ENCODE assay signal across 1 cellular context in genomic region chr6:146543211-146543939, GRCh38.
TF ChIP-seq lines count a peak whose summit lies in the region.

Gene RAB32, plus strand, starts transcription at chr6:146543833. Its CDS starts 39 bp downstream, at chr6:146543872.

TF ChIP-seq in HepG2, 621 proteins besides CTCF, POLR2A, EP300 and RAD21 (continued from another document and continues in another):
- TF ChIP-seq HMGXB4 (CRISPR knock-in tag; IDR thresholded peaks at IDR 0.05; ENCODE audit: borderline replicate concordance in 1 of 2, low read depth in 1 of 2): peak; percentile 91 to 93; a peak in 3 of 4 replicates
- peak; percentile 42; the same call in 1 of the 2 replicates for TF ChIP-seq GFI1 (CRISPR knock-in tag; IDR thresholded peaks at IDR 0.05; ENCODE audit: borderline replicate concordance)
- TF ChIP-seq, protein P1, sequence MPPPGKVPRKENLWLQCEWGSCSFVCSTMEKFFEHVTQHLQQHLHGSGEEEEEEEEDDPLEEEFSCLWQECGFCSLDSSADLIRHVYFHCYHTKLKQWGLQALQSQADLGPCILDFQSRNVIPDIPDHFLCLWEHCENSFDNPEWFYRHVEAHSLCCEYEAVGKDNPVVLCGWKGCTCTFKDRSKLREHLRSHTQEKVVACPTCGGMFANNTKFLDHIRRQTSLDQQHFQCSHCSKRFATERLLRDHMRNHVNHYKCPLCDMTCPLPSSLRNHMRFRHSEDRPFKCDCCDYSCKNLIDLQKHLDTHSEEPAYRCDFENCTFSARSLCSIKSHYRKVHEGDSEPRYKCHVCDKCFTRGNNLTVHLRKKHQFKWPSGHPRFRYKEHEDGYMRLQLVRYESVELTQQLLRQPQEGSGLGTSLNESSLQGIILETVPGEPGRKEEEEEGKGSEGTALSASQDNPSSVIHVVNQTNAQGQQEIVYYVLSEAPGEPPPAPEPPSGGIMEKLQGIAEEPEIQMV (CRISPR knock-in tag; IDR thresholded peaks at IDR 0.05; ENCODE audit: low read depth): peak; percentile 11; the same call in 1 of the 2 replicates
- peak; percentile 89 for TF ChIP-seq SP4 (CRISPR knock-in tag; IDR thresholded peaks at IDR 0.05)
- no peak for TF ChIP-seq NFAT5 (CRISPR knock-in tag; IDR thresholded peaks at IDR 0.05)
- TF ChIP-seq RBM39 (IDR thresholded peaks at IDR 0.05; ENCODE audit: low read depth, low read length, poor library complexity, severe bottlenecking): peak; percentile 60
- no peak for TF ChIP-seq ZNF354B (CRISPR knock-in tag; IDR thresholded peaks at IDR 0.05)
- no peak for TF ChIP-seq ZNF343 (CRISPR knock-in tag; IDR thresholded peaks at IDR 0.05)
- peak; percentile 20; the same call in 1 of the 2 replicates for TF ChIP-seq BORCS8-MEF2B (CRISPR knock-in tag; IDR thresholded peaks at IDR 0.05)
- TF ChIP-seq TOPORS (CRISPR knock-in tag; IDR thresholded peaks at IDR 0.05): no peak; the same call in 1 of the 2 replicates
- no peak; the same call in 1 of the 2 replicates for TF ChIP-seq ZNF230 (CRISPR knock-in tag; IDR thresholded peaks at IDR 0.05)
- no peak for TF ChIP-seq ZFP36 (IDR thresholded peaks at IDR 0.05; ENCODE audit: borderline replicate concordance, low read depth, low read length, partially characterized antibody)
- TF ChIP-seq RFXAP (CRISPR knock-in tag; IDR thresholded peaks at IDR 0.05; ENCODE audit: borderline replicate concordance): 0 out of 2 replicates have a peak, but pooled peaks have one; percentile 28
- TF ChIP-seq, protein P2, sequence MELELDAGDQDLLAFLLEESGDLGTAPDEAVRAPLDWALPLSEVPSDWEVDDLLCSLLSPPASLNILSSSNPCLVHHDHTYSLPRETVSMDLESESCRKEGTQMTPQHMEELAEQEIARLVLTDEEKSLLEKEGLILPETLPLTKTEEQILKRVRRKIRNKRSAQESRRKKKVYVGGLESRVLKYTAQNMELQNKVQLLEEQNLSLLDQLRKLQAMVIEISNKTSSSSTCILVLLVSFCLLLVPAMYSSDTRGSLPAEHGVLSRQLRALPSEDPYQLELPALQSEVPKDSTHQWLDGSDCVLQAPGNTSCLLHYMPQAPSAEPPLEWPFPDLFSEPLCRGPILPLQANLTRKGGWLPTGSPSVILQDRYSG (CRISPR knock-in tag; IDR thresholded peaks at IDR 0.05): no peak; the same call in 1 of the 2 replicates
- TF ChIP-seq ZNF609 (CRISPR knock-in tag; IDR thresholded peaks at IDR 0.05; ENCODE audit: borderline replicate concordance): no peak
- peak; percentile 11; the same call in 1 of the 2 replicates for TF ChIP-seq ZNF274 (CRISPR knock-in tag; IDR thresholded peaks at IDR 0.05)
- TF ChIP-seq SRY (CRISPR knock-in tag; IDR thresholded peaks at IDR 0.05): peak; percentile 30
- no peak; the same call in 1 of the 2 replicates for TF ChIP-seq NCOR1 (IDR thresholded peaks at IDR 0.05; ENCODE audit: borderline replicate concordance, low read length)
- TF ChIP-seq, protein P3, sequence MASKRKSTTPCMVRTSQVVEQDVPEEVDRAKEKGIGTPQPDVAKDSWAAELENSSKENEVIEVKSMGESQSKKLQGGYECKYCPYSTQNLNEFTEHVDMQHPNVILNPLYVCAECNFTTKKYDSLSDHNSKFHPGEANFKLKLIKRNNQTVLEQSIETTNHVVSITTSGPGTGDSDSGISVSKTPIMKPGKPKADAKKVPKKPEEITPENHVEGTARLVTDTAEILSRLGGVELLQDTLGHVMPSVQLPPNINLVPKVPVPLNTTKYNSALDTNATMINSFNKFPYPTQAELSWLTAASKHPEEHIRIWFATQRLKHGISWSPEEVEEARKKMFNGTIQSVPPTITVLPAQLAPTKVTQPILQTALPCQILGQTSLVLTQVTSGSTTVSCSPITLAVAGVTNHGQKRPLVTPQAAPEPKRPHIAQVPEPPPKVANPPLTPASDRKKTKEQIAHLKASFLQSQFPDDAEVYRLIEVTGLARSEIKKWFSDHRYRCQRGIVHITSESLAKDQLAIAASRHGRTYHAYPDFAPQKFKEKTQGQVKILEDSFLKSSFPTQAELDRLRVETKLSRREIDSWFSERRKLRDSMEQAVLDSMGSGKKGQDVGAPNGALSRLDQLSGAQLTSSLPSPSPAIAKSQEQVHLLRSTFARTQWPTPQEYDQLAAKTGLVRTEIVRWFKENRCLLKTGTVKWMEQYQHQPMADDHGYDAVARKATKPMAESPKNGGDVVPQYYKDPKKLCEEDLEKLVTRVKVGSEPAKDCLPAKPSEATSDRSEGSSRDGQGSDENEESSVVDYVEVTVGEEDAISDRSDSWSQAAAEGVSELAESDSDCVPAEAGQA (IDR thresholded peaks at IDR 0.05; ENCODE audit: low read depth): no peak
- TF ChIP-seq, protein P3 (CRISPR knock-in tag; IDR thresholded peaks at IDR 0.05; ENCODE audit: borderline replicate concordance): 0 out of 2 replicates have a peak, but pooled peaks have one; percentile 27
- TF ChIP-seq NBN (conservative IDR thresholded peaks at IDR 0.05): no peak
- no peak for TF ChIP-seq CBX2 (IDR thresholded peaks at IDR 0.05; ENCODE audit: low read depth, low read length)
- TF ChIP-seq CBX2 (CRISPR knock-in tag; IDR thresholded peaks at IDR 0.05; ENCODE audit: low read depth): no peak
- TF ChIP-seq KMT2B (CRISPR knock-in tag; IDR thresholded peaks at IDR 0.05): no peak
- TF ChIP-seq HNRNPL (IDR thresholded peaks at IDR 0.05; ENCODE audit: low read depth, low read length): no peak
- TF ChIP-seq SIN3B (IDR thresholded peaks at IDR 0.05; ENCODE audit: low read length): no peak
- TF ChIP-seq TBP (CRISPR knock-in tag; IDR thresholded peaks at IDR 0.05): no peak
- peak; percentile 64; the same call in 1 of the 2 replicates for TF ChIP-seq POGZ (CRISPR knock-in tag; IDR thresholded peaks at IDR 0.05)
- TF ChIP-seq AGO2 (optimal IDR thresholded peaks at IDR 0.05; ENCODE audit: low read depth, low read length): peak; percentile 46
- TF ChIP-seq MEIS2 (CRISPR knock-in tag; IDR thresholded peaks at IDR 0.05): peak; percentile 46; the same call in 1 of the 2 replicates
- TF ChIP-seq, protein P4, sequence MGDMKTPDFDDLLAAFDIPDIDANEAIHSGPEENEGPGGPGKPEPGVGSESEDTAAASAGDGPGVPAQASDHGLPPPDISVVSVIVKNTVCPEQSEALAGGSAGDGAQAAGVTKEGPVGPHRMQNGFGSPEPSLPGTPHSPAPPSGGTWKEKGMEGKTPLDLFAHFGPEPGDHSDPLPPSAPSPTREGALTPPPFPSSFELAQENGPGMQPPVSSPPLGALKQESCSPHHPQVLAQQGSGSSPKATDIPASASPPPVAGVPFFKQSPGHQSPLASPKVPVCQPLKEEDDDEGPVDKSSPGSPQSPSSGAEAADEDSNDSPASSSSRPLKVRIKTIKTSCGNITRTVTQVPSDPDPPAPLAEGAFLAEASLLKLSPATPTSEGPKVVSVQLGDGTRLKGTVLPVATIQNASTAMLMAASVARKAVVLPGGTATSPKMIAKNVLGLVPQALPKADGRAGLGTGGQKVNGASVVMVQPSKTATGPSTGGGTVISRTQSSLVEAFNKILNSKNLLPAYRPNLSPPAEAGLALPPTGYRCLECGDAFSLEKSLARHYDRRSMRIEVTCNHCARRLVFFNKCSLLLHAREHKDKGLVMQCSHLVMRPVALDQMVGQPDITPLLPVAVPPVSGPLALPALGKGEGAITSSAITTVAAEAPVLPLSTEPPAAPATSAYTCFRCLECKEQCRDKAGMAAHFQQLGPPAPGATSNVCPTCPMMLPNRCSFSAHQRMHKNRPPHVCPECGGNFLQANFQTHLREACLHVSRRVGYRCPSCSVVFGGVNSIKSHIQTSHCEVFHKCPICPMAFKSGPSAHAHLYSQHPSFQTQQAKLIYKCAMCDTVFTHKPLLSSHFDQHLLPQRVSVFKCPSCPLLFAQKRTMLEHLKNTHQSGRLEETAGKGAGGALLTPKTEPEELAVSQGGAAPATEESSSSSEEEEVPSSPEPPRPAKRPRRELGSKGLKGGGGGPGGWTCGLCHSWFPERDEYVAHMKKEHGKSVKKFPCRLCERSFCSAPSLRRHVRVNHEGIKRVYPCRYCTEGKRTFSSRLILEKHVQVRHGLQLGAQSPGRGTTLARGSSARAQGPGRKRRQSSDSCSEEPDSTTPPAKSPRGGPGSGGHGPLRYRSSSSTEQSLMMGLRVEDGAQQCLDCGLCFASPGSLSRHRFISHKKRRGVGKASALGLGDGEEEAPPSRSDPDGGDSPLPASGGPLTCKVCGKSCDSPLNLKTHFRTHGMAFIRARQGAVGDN (CRISPR knock-in tag; IDR thresholded peaks at IDR 0.05): peak; percentile 77
